Comparison of ENCODE assay signal across 28 cellular contexts in genomic region chr4:156496797-156497196, GRCh38.
DNase-seq lines count a peak whose midpoint lies in the region; ATAC-seq and TF ChIP-seq lines count a peak whose summit lies in the region.
"Had no signal": no experiment of that assay in that cellular context is flagged by ENCODE, and none has a peak within 500 bp of the region (broad histone marks: within the 10 kb centered on the region; RNA-seq: fewer than 3 reads in every experiment).

No MANE protein-coding gene starts in this region.

- no peaks in the 10 kb centered on the region for H3K4me1 ChIP-seq in neural progenitor cell
- H3K4me1 ChIP-seq: adrenal gland, esophagus squamous epithelium had no signal

- H3K4me1 Mint-ChIP-seq in neural progenitor cell, result no peaks in the 10 kb centered on the region
- H3K4me1 Mint-ChIP-seq: activated CD4-positive, alpha-beta T cell treated with anti-CD3 and anti-CD28 coated beads for 36 hours; B cell; endodermal cell; naive thymus-derived CD4-positive, alpha-beta T cell had no signal

- H3F3A ChIP-seq in neural progenitor cell (ENCODE audit: low read depth), result no peaks in the 10 kb centered on the region

- H3K27me3 Mint-ChIP-seq in neural progenitor cell (ENCODE audit: insufficient read depth, low read depth), result no peaks in the 10 kb centered on the region
- H3K27me3 Mint-ChIP-seq: activated CD4-positive, alpha-beta T cell treated with anti-CD3 and anti-CD28 coated beads for 36 hours; activated T-cell treated with anti-CD3 and anti-CD28 coated beads, Interleukin-2, amount 50 U/mL, for 24 hours; B cell; naive thymus-derived CD4-positive, alpha-beta T cell had no signal

- DNase-seq in GM04504 (ENCODE audit: low read depth) (peak; percentile 83), astrocyte of the hippocampus (ENCODE audit: low read depth, low spot score) (peak; percentile 28), fibroblast of villous mesenchyme (ENCODE audit: low read depth) (peak; percentile 8), AML-193 (lab: John Stamatoyannopoulos, UW) (no peak), neural progenitor cell (ENCODE audit: low spot score) (no peak), NCI-H128 (lab: John Stamatoyannopoulos, UW; ENCODE audit: unreplicated experiment) (no peak)
- DNase-seq: activated CD4-positive, alpha-beta T cell treated with anti-CD3 and anti-CD28 coated beads for 36 hours; activated CD8-positive, alpha-beta memory T cell treated with anti-CD3 and anti-CD28 coated beads for 24 hours; activated T-cell treated with anti-CD3 and anti-CD28 coated beads, Interleukin-2, amount 50 U/mL, for 24 hours; adrenal gland; endodermal cell; esophagus squamous epithelium; H7; Kasumi-1; left colon; mesendoderm; naive thymus-derived CD4-positive, alpha-beta T cell; NCI-H1048; NCI-H187 treated with DMSO at 0.1 percent for 48 hours; occipital lobe; RPMI8226; stimulated activated CD4-positive, alpha-beta T cell treated with anti-CD3 and anti-CD28 coated beads, Interleukin-4, amount 100 ng/mL, for 4 hours; stimulated activated naive CD4-positive, alpha-beta T cell; T-helper 2 cell had no signal

- H3K4me3 ChIP-seq in fibroblast of villous mesenchyme (ENCODE audit: low read depth, low read length) (no peak overlapping the region), neural progenitor cell (no peak overlapping the region)
- H3K4me3 ChIP-seq: adrenal gland, esophagus squamous epithelium, GM12878, thoracic aorta had no signal

- no peak overlapping the region for H3K27ac ChIP-seq in neural progenitor cell
- H3K27ac ChIP-seq: adrenal gland, esophagus squamous epithelium, thoracic aorta had no signal

- H3K9me3 ChIP-seq in neural progenitor cell (ENCODE audit: low read depth), result no peaks in the 10 kb centered on the region
- H3K9me3 ChIP-seq: adrenal gland, esophagus squamous epithelium, thoracic aorta had no signal

- TF ChIP-seq CTCF in fibroblast of villous mesenchyme (IDR thresholded peaks at IDR 0.05; ENCODE audit: insufficient read depth, low read depth, low read length), result no peak
- TF ChIP-seq CTCF in neural progenitor cell (IDR thresholded peaks at IDR 0.05), result no peak

- no peaks in the 10 kb centered on the region for H3K79me2 ChIP-seq in neural progenitor cell (ENCODE audit: low read depth)

- no peak overlapping the region for H3K4me2 ChIP-seq in neural progenitor cell

- H3K4me3 Mint-ChIP-seq in neural progenitor cell, result no peak overlapping the region
- H3K4me3 Mint-ChIP-seq: activated CD4-positive, alpha-beta T cell treated with anti-CD3 and anti-CD28 coated beads for 36 hours; activated T-cell treated with anti-CD3 and anti-CD28 coated beads, Interleukin-2, amount 50 U/mL, for 24 hours; B cell; endodermal cell; naive thymus-derived CD4-positive, alpha-beta T cell had no signal

- no peaks in the 10 kb centered on the region for H3K36me3 Mint-ChIP-seq in neural progenitor cell
- H3K36me3 Mint-ChIP-seq: naive thymus-derived CD4-positive, alpha-beta T cell had no signal

- H3K27ac Mint-ChIP-seq in neural progenitor cell, result no peak overlapping the region
- H3K27ac Mint-ChIP-seq: activated CD4-positive, alpha-beta T cell treated with anti-CD3 and anti-CD28 coated beads for 36 hours; activated T-cell treated with anti-CD3 and anti-CD28 coated beads, Interleukin-2, amount 50 U/mL, for 24 hours; B cell; endodermal cell; naive thymus-derived CD4-positive, alpha-beta T cell had no signal

- no peaks in the 10 kb centered on the region for H4K20me1 ChIP-seq in neural progenitor cell (ENCODE audit: low read depth)

- no peaks in the 10 kb centered on the region for H3K27me3 ChIP-seq in neural progenitor cell
- H3K27me3 ChIP-seq: adrenal gland, esophagus squamous epithelium had no signal

- no peak for ATAC-seq in HG02678 (IDR thresholded peaks at IDR 0.05; ENCODE audit: unreplicated experiment)
- ATAC-seq: activated CD4-positive, alpha-beta T cell treated with anti-CD3 and anti-CD28 coated beads for 36 hours; GM12878; left colon; naive thymus-derived CD4-positive, alpha-beta T cell had no signal

- no peaks in the 10 kb centered on the region for H3K9me3 Mint-ChIP-seq in neural progenitor cell
- H3K9me3 Mint-ChIP-seq: activated T-cell treated with anti-CD3 and anti-CD28 coated beads, Interleukin-2, amount 50 U/mL, for 24 hours; endodermal cell had no signal

- H2AFZ ChIP-seq in neural progenitor cell (replicated peaks), result no peak overlapping the region

- H3K36me3 ChIP-seq in neural progenitor cell, result no peaks in the 10 kb centered on the region
- H3K36me3 ChIP-seq: adrenal gland, esophagus squamous epithelium, thoracic aorta had no signal

- no peak overlapping the region for H3K9ac ChIP-seq in neural progenitor cell

Comparison
In these comparisons a context has a peak if more than half of its experiments do, and no peak if none do; other contexts are left out.
1. DNase-seq: peak in GM04504 (single experiment), astrocyte of the hippocampus (single experiment) and fibroblast of villous mesenchyme (single experiment); none in AML-193 (0 of 2), neural progenitor cell (single experiment) and NCI-H128 (single experiment).